Comparison of ENCODE assay signal across 24 cellular contexts in the genomic region with DNA sequence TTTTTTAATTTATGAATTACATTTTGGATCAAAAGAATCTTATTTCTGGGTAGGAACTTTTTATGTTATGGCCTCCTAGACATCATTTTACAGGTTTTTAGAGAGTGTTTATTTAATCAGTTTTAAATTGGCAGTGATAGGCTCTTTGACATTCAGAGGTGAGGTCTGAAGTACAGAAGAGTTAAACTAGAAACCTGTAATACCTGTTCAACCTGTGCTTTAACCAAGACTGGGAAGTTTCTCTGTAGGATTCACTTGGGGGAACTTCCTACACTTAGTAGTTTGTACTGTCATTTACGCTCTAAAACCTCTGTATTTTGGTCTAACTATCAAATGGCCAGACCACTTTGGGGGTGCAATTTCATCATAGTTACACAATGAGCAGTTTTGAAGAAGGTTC. TPM values are rescaled to one million over a fixed set of nuclear protein-coding genes. Genes with fewer than 3 reads are reported as not detected.
DNase-seq lines count a peak whose midpoint lies in the region; ATAC-seq, FAIRE-seq and TF ChIP-seq lines count a peak whose summit lies in the region.
"Had no signal": no experiment of that assay in that cellular context is flagged by ENCODE, and none has a peak within 500 bp of the region (broad histone marks: within the 10 kb centered on the region; RNA-seq: fewer than 3 reads in every experiment).

No MANE protein-coding gene starts in this region.

- no peak for TF ChIP-seq POLR2A in transverse colon (IDR thresholded peaks at IDR 0.05)

- TF ChIP-seq CTCF in VCaP (conservative IDR thresholded peaks at IDR 0.05) (no peak), kidney (IDR thresholded peaks at IDR 0.05; ENCODE audit: borderline replicate concordance, extremely low read depth, insufficient read depth) (no peak), transverse colon (IDR thresholded peaks at IDR 0.05) (no peak)

- peaks cover 0 to 11% of the 10 kb centered on the region in 2 donors for H3K9me3 Mint-ChIP-seq in activated naive CD4-positive, alpha-beta T cell treated with anti-CD3 and anti-CD28 coated beads, Interleukin-2, amount 50 U/mL, for 72 hours
- H3K9me3 Mint-ChIP-seq in activated CD4-positive, alpha-beta T cell treated with anti-CD3 and anti-CD28 coated beads, Interleukin-2, amount 10 ng/mL, durations not matched to agents 24 days and 14 days: no peaks in the 10 kb centered on the region
- H3K9me3 Mint-ChIP-seq: activated T-cell treated with anti-CD3 and anti-CD28 coated beads, Interleukin-2, amount 50 U/mL, for 72 hours had no signal

- DNase-seq in SIG-M5 treated with dmso at 0.1 percent for 504 hours (lab: John Stamatoyannopoulos, UW; ENCODE audit: unreplicated experiment) (peak; percentile 3), SIG-M5 (lab: John Stamatoyannopoulos, UW) (no peak), kidney (no peak), transverse colon (no peak), activated gamma-delta T cell (lab: John Stamatoyannopoulos, UW) (no peak)
- no peak for DNase-seq in activated naive CD4-positive, alpha-beta T cell treated with anti-CD3 and anti-CD28 coated beads, Interleukin-2, amount 50 U/mL, for 72 hours (ENCODE audit: low spot score in 2 of 2)
- DNase-seq in activated CD4-positive, alpha-beta T cell treated with anti-CD3 and anti-CD28 coated beads, Interleukin-2, amount 10 ng/mL, durations not matched to agents 24 days and 14 days: no peak
- DNase-seq: activated CD4-positive, alpha-beta T cell treated with anti-CD3 and anti-CD28 coated beads for 1 hour; activated naive CD4-positive, alpha-beta T cell treated with anti-CD3 and anti-CD28 coated beads, Interleukin-2, amount 50 U/mL, for 16 hours; activated T-cell treated with anti-CD3 and anti-CD28 coated beads, Interleukin-2, amount 50 U/mL, for 72 hours; foreskin melanocyte; GM23248; hippocampal formation; NCI-H1105 treated with DMSO at 0.1 percent for 48 hours; NCI-H2081; NCI-H524; stimulated activated CD4-positive, alpha-beta T cell treated with anti-CD3 and anti-CD28 coated beads, Interleukin-4, amount 100 ng/mL, for 24 hours; stimulated activated naive CD8-positive, alpha-beta T cell treated with anti-CD3 and anti-CD28 coated beads, Interleukin-15, Interleukin-2, amounts not matched to agents 100 U/mL and 50 U/mL, for 24 hours; tibial artery had no signal

- H3K9me3 ChIP-seq in kidney (ENCODE audit: control insufficient read depth in 1 of 2, low read length in 2 of 2): no peaks in the 10 kb centered on the region
- no peaks in the 10 kb centered on the region for H3K9me3 ChIP-seq in transverse colon
- H3K9me3 ChIP-seq: ascending aorta, neutrophil, tibial artery had no signal

- H3K27ac ChIP-seq in VCaP: peak overlapping the region; percentile 62
- H3K27ac ChIP-seq in kidney (ENCODE audit: low read depth in 2 of 2, low read length in 2 of 2): peak overlapping the region; percentile 52 to 55
- H3K27ac ChIP-seq in transverse colon: peak overlapping the region; percentile 16 to 56 (median 34)
- H3K27ac ChIP-seq: ascending aorta, GM23248, neutrophil, tibial artery had no signal

- H3K9ac ChIP-seq in kidney (ENCODE audit: low read length in 2 of 2): no peak overlapping the region
- H3K9ac ChIP-seq: GM23248 had no signal

- H3K36me3 ChIP-seq in kidney (ENCODE audit: control insufficient read depth in 1 of 2, insufficient read depth in 2 of 2, low read length in 2 of 2): no peaks in the 10 kb centered on the region
- H3K36me3 ChIP-seq in transverse colon: no peaks in the 10 kb centered on the region
- H3K36me3 ChIP-seq: ascending aorta, neutrophil, tibial artery had no signal

- H3K27ac Mint-ChIP-seq in activated naive CD4-positive, alpha-beta T cell treated with anti-CD3 and anti-CD28 coated beads, Interleukin-2, amount 50 U/mL, for 72 hours: no peak overlapping the region
- no peak overlapping the region for H3K27ac Mint-ChIP-seq in activated CD4-positive, alpha-beta T cell treated with anti-CD3 and anti-CD28 coated beads, Interleukin-2, amount 10 ng/mL, durations not matched to agents 24 days and 14 days
- H3K27ac Mint-ChIP-seq: activated T-cell treated with anti-CD3 and anti-CD28 coated beads, Interleukin-2, amount 50 U/mL, for 72 hours had no signal

- no peak for FAIRE-seq in kidney (lab: Jason Lieb, UNC)
- FAIRE-seq: A204.1 had no signal

- in situ Hi-C loops in transverse colon (cut with MboI; ENCODE audit: low pct_ligation_motif_present in 1 of 4, low pct_unique_long_range_greater_than_20kb in 1 of 4, low sequenced_read_pairs in 3 of 4): no loop called here

- no peak for ATAC-seq in activated naive CD4-positive, alpha-beta T cell treated with anti-CD3 and anti-CD28 coated beads, Interleukin-2, amount 50 U/mL, for 72 hours
- ATAC-seq: activated T-cell treated with anti-CD3 and anti-CD28 coated beads, Interleukin-2, amount 50 U/mL, for 72 hours; stimulated activated naive CD8-positive, alpha-beta T cell treated with anti-CD3 and anti-CD28 coated beads, Interleukin-15, Interleukin-2, amounts not matched to agents 100 U/mL and 50 U/mL, for 24 hours had no signal

- no peaks in the 10 kb centered on the region for H3K27me3 Mint-ChIP-seq in activated CD4-positive, alpha-beta T cell treated with anti-CD3 and anti-CD28 coated beads, Interleukin-2, amount 10 ng/mL, durations not matched to agents 24 days and 14 days

- 65 to 67% methylated on average over 1 of the region's 1 CpG for WGBS in transverse colon (ENCODE audit: low coverage in 1 of 2), 2 donors

- H3K4me1 Mint-ChIP-seq in activated CD4-positive, alpha-beta T cell treated with anti-CD3 and anti-CD28 coated beads, Interleukin-2, amount 10 ng/mL, durations not matched to agents 24 days and 14 days: no peaks in the 10 kb centered on the region

- H3K36me3 Mint-ChIP-seq in activated naive CD4-positive, alpha-beta T cell treated with anti-CD3 and anti-CD28 coated beads, Interleukin-2, amount 50 U/mL, for 72 hours: no peaks in the 10 kb centered on the region
- H3K36me3 Mint-ChIP-seq in activated CD4-positive, alpha-beta T cell treated with anti-CD3 and anti-CD28 coated beads, Interleukin-2, amount 10 ng/mL, durations not matched to agents 24 days and 14 days (ENCODE audit: low read depth): no peaks in the 10 kb centered on the region

- no peak for TF ChIP-seq EP300 in transverse colon (IDR thresholded peaks at IDR 0.05; ENCODE audit: low read depth)

- peak overlapping the region in 1 of 2 donors; percentile 5 for H3K4me3 ChIP-seq in kidney (ENCODE audit: low read length in 2 of 2)
- no peak overlapping the region for H3K4me3 ChIP-seq in transverse colon
- H3K4me3 ChIP-seq: ascending aorta, GM23248, lung, tibial artery had no signal

- no peak overlapping the region for H3K4me3 Mint-ChIP-seq in activated CD4-positive, alpha-beta T cell treated with anti-CD3 and anti-CD28 coated beads, Interleukin-2, amount 10 ng/mL, durations not matched to agents 24 days and 14 days
- H3K4me3 Mint-ChIP-seq: activated T-cell treated with anti-CD3 and anti-CD28 coated beads, Interleukin-2, amount 50 U/mL, for 72 hours had no signal

- intact Hi-C loops in kidney (cut with DNase I) (no loop called here), transverse colon (cut with DNase I; ENCODE audit: low total_unique reads) (no loop called here)
- intact Hi-C loops in activated CD4-positive, alpha-beta T cell treated with anti-CD3 and anti-CD28 coated beads, Interleukin-2, amount 10 ng/mL, durations not matched to agents 24 days and 14 days (cut with micrococcal nuclease): no loop called here

- H3K4me1 ChIP-seq in kidney (ENCODE audit: control insufficient read depth in 1 of 2, insufficient read depth in 1 of 2, low read depth in 1 of 2, low read length in 2 of 2) (peaks cover 2 to 23% of the 10 kb centered on the region in 2 donors), transverse colon (peaks cover 0 to 60% (median 18%) of the 10 kb centered on the region in 4 donors)
- H3K4me1 ChIP-seq: ascending aorta, tibial artery had no signal

- no peaks in the 10 kb centered on the region for H3K27me3 ChIP-seq in transverse colon
- H3K27me3 ChIP-seq: ascending aorta, neutrophil, tibial artery had no signal

RNA-seq across cellular contexts. Expression of a gene that starts 35.9 kb away (rescaled TPM):
- total RNA-seq in kidney (52.9 TPM), transverse colon (10 to 100 TPM; 26.9 to 78.0 (median 39.6) TPM)
- polyA plus RNA-seq in kidney (ENCODE audit: insufficient read depth, low read depth, low replicate concordance): 26.6 TPM
- 1 to 10 TPM in 1 of 2 donors, under 1 TPM in 1; 0.66 to 2.9 TPM for total RNA-seq in activated naive CD4-positive, alpha-beta T cell treated with anti-CD3 and anti-CD28 coated beads, Interleukin-2, amount 50 U/mL, for 72 hours
- 2.3 and 2.5 TPM in 2 replicates for total RNA-seq in activated CD4-positive, alpha-beta T cell treated with anti-CD3 and anti-CD28 coated beads, Interleukin-2, amount 10 ng/mL, durations not matched to agents 24 days and 14 days
